In genomic region chr16:720507-720989, GRCh38 we compare ENCODE assay signal across 1 cellular context.
TF ChIP-seq lines count a peak whose summit lies in the region.

No MANE protein-coding gene starts in this region.

TF ChIP-seq in HepG2, 621 proteins besides CTCF, POLR2A, EP300 and RAD21 (continued from another document and continues in another):
- no peak for TF ChIP-seq ZNF639 (CRISPR knock-in tag; conservative IDR thresholded peaks at IDR 0.05)
- TF ChIP-seq ZNF414 (CRISPR knock-in tag; IDR thresholded peaks at IDR 0.05) = 0 out of 2 replicates have a peak, but pooled peaks have one; percentile 59
- TF ChIP-seq KLF16 (CRISPR knock-in tag; IDR thresholded peaks at IDR 0.05) = 0 out of 4 replicates have a peak, but pooled peaks of 1 of the 2 experiments have one; percentile 14
- TF ChIP-seq SKI (IDR thresholded peaks at IDR 0.05; ENCODE audit: partially characterized antibody) = no peak
- TF ChIP-seq SRSF1 (optimal IDR thresholded peaks at IDR 0.05; ENCODE audit: low read depth, low read length) = no peak
- TF ChIP-seq ZNF572 (CRISPR knock-in tag; IDR thresholded peaks at IDR 0.05) = peak; percentile 62; the same call in 1 of the 2 replicates
- TF ChIP-seq SOX6 (IDR thresholded peaks at IDR 0.05) = no peak
- no peak for TF ChIP-seq SOX6 (CRISPR knock-in tag; IDR thresholded peaks at IDR 0.05)
- no peak for TF ChIP-seq REPIN1 (CRISPR knock-in tag; IDR thresholded peaks at IDR 0.05; ENCODE audit: borderline replicate concordance, low read depth)
- TF ChIP-seq ZNF768 (CRISPR knock-in tag; IDR thresholded peaks at IDR 0.05) = no peak
- 0 out of 2 replicates have a peak, but pooled peaks have one; percentile 45 for TF ChIP-seq SKIL (CRISPR knock-in tag; IDR thresholded peaks at IDR 0.05; ENCODE audit: borderline replicate concordance)
- no peak for TF ChIP-seq HNRNPH1 (optimal IDR thresholded peaks at IDR 0.05; ENCODE audit: low read depth, low read length)
- no peak for TF ChIP-seq TEF (CRISPR knock-in tag; IDR thresholded peaks at IDR 0.05)
- no peak for TF ChIP-seq ELF3 (CRISPR knock-in tag; IDR thresholded peaks at IDR 0.05)
- no peak for TF ChIP-seq NFAT5 (CRISPR knock-in tag; IDR thresholded peaks at IDR 0.05)
- TF ChIP-seq MEIS1 (CRISPR knock-in tag; IDR thresholded peaks at IDR 0.05; ENCODE audit: borderline replicate concordance) = no peak
- no peak for TF ChIP-seq ZBTB46 (CRISPR knock-in tag; IDR thresholded peaks at IDR 0.05; ENCODE audit: borderline replicate concordance)
- TF ChIP-seq MLX (CRISPR knock-in tag; IDR thresholded peaks at IDR 0.05) = no peak
- peak; percentile 39; the same call in 1 of the 2 replicates for TF ChIP-seq ZNF333 (CRISPR knock-in tag; IDR thresholded peaks at IDR 0.05; ENCODE audit: borderline replicate concordance)
- no peak for TF ChIP-seq SMAD9 (CRISPR knock-in tag; IDR thresholded peaks at IDR 0.05)
- peak; percentile 79 for TF ChIP-seq KDM2A (CRISPR knock-in tag; IDR thresholded peaks at IDR 0.05; ENCODE audit: borderline replicate concordance, low read depth)
- peak; percentile 21 for TF ChIP-seq U2AF1 (optimal IDR thresholded peaks at IDR 0.05; ENCODE audit: low read depth, low read length)
- TF ChIP-seq SNAI1 (CRISPR knock-in tag; IDR thresholded peaks at IDR 0.05; ENCODE audit: borderline replicate concordance) = no peak
- TF ChIP-seq HNF4G (IDR thresholded peaks at IDR 0.05; ENCODE audit: borderline replicate concordance, low read depth, low read length) = no peak
- TF ChIP-seq HNF4G (CRISPR knock-in tag; IDR thresholded peaks at IDR 0.05; ENCODE audit: borderline replicate concordance, low read depth) = no peak
- TF ChIP-seq RXRA (CRISPR knock-in tag; IDR thresholded peaks at IDR 0.05) = 0 out of 2 replicates have a peak, but pooled peaks have one; percentile 28
- peak; percentile 62; the same call in 1 of the 2 replicates for TF ChIP-seq BATF2 (CRISPR knock-in tag; IDR thresholded peaks at IDR 0.05)
- no peak for TF ChIP-seq ZNF3 (CRISPR knock-in tag; IDR thresholded peaks at IDR 0.05)
- no peak for TF ChIP-seq SMAD1 (CRISPR knock-in tag; IDR thresholded peaks at IDR 0.05; ENCODE audit: borderline replicate concordance, low read depth)
- TF ChIP-seq NRL (CRISPR knock-in tag; IDR thresholded peaks at IDR 0.05; ENCODE audit: borderline replicate concordance) = peak; percentile 30; the same call in 1 of the 2 replicates
- no peak for TF ChIP-seq RCOR2 (CRISPR knock-in tag; IDR thresholded peaks at IDR 0.05)
- TF ChIP-seq GABPB1 (CRISPR knock-in tag; IDR thresholded peaks at IDR 0.05) = no peak
- TF ChIP-seq SALL1 (CRISPR knock-in tag; IDR thresholded peaks at IDR 0.05) = no peak
- TF ChIP-seq RNF2 (conservative IDR thresholded peaks at IDR 0.05; ENCODE audit: low read depth) = no peak
- TF ChIP-seq ZNF672 (CRISPR knock-in tag; IDR thresholded peaks at IDR 0.05) = peak; percentile 72; the same call in 1 of the 2 replicates
- peak; percentile 48; the same call in 1 of the 2 replicates for TF ChIP-seq THAP9 (CRISPR knock-in tag; IDR thresholded peaks at IDR 0.05; ENCODE audit: borderline replicate concordance)
- peak; percentile 50; the same call in 1 of the 2 replicates for TF ChIP-seq ZBTB39 (CRISPR knock-in tag; IDR thresholded peaks at IDR 0.05)
- no peak for TF ChIP-seq CBX2 (IDR thresholded peaks at IDR 0.05; ENCODE audit: low read depth, low read length)
- TF ChIP-seq CBX2 (CRISPR knock-in tag; IDR thresholded peaks at IDR 0.05; ENCODE audit: low read depth) = no peak
- TF ChIP-seq ZBTB42 (CRISPR knock-in tag; IDR thresholded peaks at IDR 0.05) = no peak
- no peak for TF ChIP-seq ARID2 (CRISPR knock-in tag; IDR thresholded peaks at IDR 0.05; ENCODE audit: borderline replicate concordance)
- TF ChIP-seq RFXANK (CRISPR knock-in tag; IDR thresholded peaks at IDR 0.05) = no peak
- no peak for TF ChIP-seq ZNF746 (CRISPR knock-in tag; IDR thresholded peaks at IDR 0.05)
- TF ChIP-seq CREB3 (CRISPR knock-in tag; IDR thresholded peaks at IDR 0.05) = no peak
- no peak for TF ChIP-seq TCF7 (IDR thresholded peaks at IDR 0.05; ENCODE audit: low read depth)
